ENCODE assay signal across 24 cellular contexts in the genomic region with DNA sequence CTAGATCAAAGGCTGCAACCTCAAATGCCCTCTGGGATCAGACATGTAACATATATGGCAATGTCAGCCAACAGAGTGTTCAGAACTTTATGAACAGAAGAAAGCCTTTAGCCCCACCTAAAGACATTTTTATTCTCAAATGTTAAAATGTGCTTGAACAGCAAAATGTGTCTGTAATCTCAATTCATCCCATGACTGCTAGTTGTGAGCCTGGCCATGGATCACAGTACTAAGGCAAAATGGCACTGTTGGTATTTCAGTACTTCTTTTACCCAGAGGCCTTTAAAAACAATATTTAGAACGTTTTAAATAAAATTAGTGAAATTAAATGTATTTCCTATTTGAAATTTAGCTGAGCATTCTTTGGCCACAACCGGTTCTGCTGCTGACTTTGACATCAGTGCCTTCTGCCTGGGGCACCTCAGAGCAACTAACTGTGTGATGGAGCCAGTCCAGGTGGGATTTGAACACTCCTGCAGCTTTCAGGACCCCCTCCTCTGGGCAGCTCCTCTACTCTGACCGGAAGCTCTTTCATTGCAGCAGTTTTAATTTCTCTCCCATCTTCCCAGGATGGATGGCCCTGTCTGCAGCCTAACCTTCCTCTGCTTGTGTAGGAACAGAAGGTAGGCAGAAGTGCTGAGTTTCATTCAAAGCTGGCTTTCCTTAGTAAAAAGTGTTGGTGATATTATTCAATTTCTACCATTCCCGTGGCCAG.
"Had no signal": no experiment of that assay in that cellular context is flagged by ENCODE, and none has a peak within 500 bp of the region (broad histone marks: within the 10 kb centered on the region; RNA-seq: fewer than 3 reads in every experiment).

No MANE protein-coding gene starts in this region.

- H3K4me3 Mint-ChIP-seq: activated B cell treated with CpG ODN at 0.5 μM for 24 hours; activated CD4-positive, alpha-beta memory T cell treated with anti-CD3 and anti-CD28 coated beads for 36 hours; activated CD4-positive, alpha-beta T cell treated with anti-CD3 and anti-CD28 coated beads, Interleukin-2, amount 10 ng/mL, durations not matched to agents 7 days and 5 days; activated naive CD4-positive, alpha-beta T cell treated with anti-CD3 and anti-CD28 coated beads for 36 hours; activated naive CD8-positive, alpha-beta T cell; activated T-cell treated with anti-CD3 and anti-CD28 coated beads, Interleukin-2, amount 50 U/mL, for 4 hours; T-helper 17 cell had no signal

- H3K36me3 ChIP-seq: brain microvascular endothelial cell, cardiac muscle cell had no signal

- H3K27ac Mint-ChIP-seq: activated B cell treated with CpG ODN at 0.5 μM for 24 hours; activated CD4-positive, alpha-beta memory T cell treated with anti-CD3 and anti-CD28 coated beads for 36 hours; activated CD4-positive, alpha-beta T cell treated with anti-CD3 and anti-CD28 coated beads, Interleukin-2, amount 10 ng/mL, durations not matched to agents 7 days and 5 days; activated naive CD4-positive, alpha-beta T cell treated with anti-CD3 and anti-CD28 coated beads for 36 hours; activated naive CD8-positive, alpha-beta T cell; T-helper 17 cell had no signal

- H3K4me3 ChIP-seq: cardiac muscle cell had no signal

- H3K36me3 Mint-ChIP-seq: activated CD4-positive, alpha-beta memory T cell treated with anti-CD3 and anti-CD28 coated beads for 36 hours; activated naive CD8-positive, alpha-beta T cell had no signal

- H3K4me1 Mint-ChIP-seq: activated B cell treated with CpG ODN at 0.5 μM for 24 hours had no signal

- ATAC-seq: activated T-cell treated with anti-CD3 and anti-CD28 coated beads, Interleukin-2, amount 50 U/mL, for 4 hours; PC-3; T-helper 17 cell had no signal

- H3K27ac ChIP-seq: brain microvascular endothelial cell, cardiac muscle cell had no signal

- H3K9me3 Mint-ChIP-seq: activated B cell treated with CpG ODN at 0.5 μM for 24 hours; activated CD4-positive, alpha-beta memory T cell treated with anti-CD3 and anti-CD28 coated beads for 36 hours; activated CD4-positive, alpha-beta T cell treated with anti-CD3 and anti-CD28 coated beads, Interleukin-2, amount 10 ng/mL, durations not matched to agents 7 days and 5 days; activated naive CD4-positive, alpha-beta T cell treated with anti-CD3 and anti-CD28 coated beads for 36 hours; activated T-cell treated with anti-CD3 and anti-CD28 coated beads, Interleukin-2, amount 50 U/mL, for 4 hours had no signal

- H3K27me3 ChIP-seq: brain microvascular endothelial cell, cardiac muscle cell had no signal

- DNase-seq: activated B cell treated with CpG ODN at 0.5 μM for 24 hours; activated CD4-positive, alpha-beta memory T cell treated with anti-CD3 and anti-CD28 coated beads for 36 hours; activated CD4-positive, alpha-beta T cell treated with anti-CD3 and anti-CD28 coated beads, Interleukin-2, amount 10 ng/mL, durations not matched to agents 7 days and 5 days; activated CD8-positive, alpha-beta memory T cell treated with anti-CD3 and anti-CD28 coated beads for 24 hours; activated effector memory CD4-positive, alpha-beta T cell treated with anti-CD3 and anti-CD28 coated beads, Interleukin-2, amount 50 U/mL, for 16 hours; activated naive CD4-positive, alpha-beta T cell treated with anti-CD3 and anti-CD28 coated beads for 36 hours; activated T-cell treated with anti-CD3 and anti-CD28 coated beads, Interleukin-2, amount 50 U/mL, for 4 hours; amygdala; brain microvascular endothelial cell; NCI-H1092; NCI-H1417 treated with DMSO at 0.1 percent for 48 hours; NCI-H1694; NCI-H2029; NCI-H2107; NCI-H2171 treated with DMSO at 0.1 percent for 48 hours; NCI-H345; NCI-H510A; NCI-H526 treated with DMSO at 0.1 percent for 48 hours; PC-3; SIG-M5; T-helper 17 cell; T-helper 9 cell had no signal
